In genomic region chr4:182143822-182144620, GRCh38 we compare ENCODE assay signal across 8 cellular contexts.
DNase-seq lines count a peak whose midpoint lies in the region; ATAC-seq, FAIRE-seq and TF ChIP-seq lines count a peak whose summit lies in the region.

No MANE protein-coding gene starts in this region.

- H3K4me3 ChIP-seq in uterus, result peak overlapping the region; percentile 61 to 80

- peaks cover 0 to 11% of the 10 kb centered on the region in 2 donors for H3K27me3 ChIP-seq in uterus

- FAIRE-seq in D721Med (lab: Jason Lieb, UNC), result no peak

- TF ChIP-seq POLR2A in uterus (IDR thresholded peaks at IDR 0.05), result no peak

- H3K4me1 ChIP-seq in ES-I3 (ENCODE audit: insufficient read depth, low read length), result peaks cover 19% of the 10 kb centered on the region
- H3K4me1 ChIP-seq in uterus, result peaks cover 0 to 5% of the 10 kb centered on the region in 2 donors

- H3K27me3 Mint-ChIP-seq in effector memory CD8-positive, alpha-beta T cell, result peaks cover 37 to 65% of the 10 kb centered on the region in 2 donors
- H3K27me3 Mint-ChIP-seq in mesothelial cell of epicardium (ENCODE audit: low read depth), result peaks cover 33% of the 10 kb centered on the region

- H3K9ac ChIP-seq in ES-I3 (ENCODE audit: low read depth, low read length), result peak overlapping the region; percentile 87

- intact Hi-C loops in uterus (cut with DNase I; ENCODE audit: low total_unique reads), result no loop called here

- DNase-seq in RPMI7951 (ENCODE audit: low read depth), result peak; percentile 81
- DNase-seq in effector memory CD8-positive, alpha-beta T cell, result no peak
- DNase-seq in mesothelial cell of epicardium (ENCODE audit: low spot score in 2 of 2, unreplicated experiment in 2 of 2), result peak; percentile 51 to 76
- DNase-seq in uterus, result peak; percentile 36 to 57
- DNase-seq in D721Med (ENCODE audit: insufficient read length, low spot score), result no peak
- no peak for DNase-seq in NCI-H446 (lab: John Stamatoyannopoulos, UW)

- peak; percentile 31 for ATAC-seq in HG02870 (IDR thresholded peaks at IDR 0.05; ENCODE audit: unreplicated experiment)
- no peak for ATAC-seq in effector memory CD8-positive, alpha-beta T cell (replicated peaks)

- H3K36me3 Mint-ChIP-seq in effector memory CD8-positive, alpha-beta T cell (ENCODE audit: insufficient read depth), result no peaks in the 10 kb centered on the region
- H3K36me3 Mint-ChIP-seq in mesothelial cell of epicardium, result no peaks in the 10 kb centered on the region

- H3K9me3 ChIP-seq in ES-I3 (ENCODE audit: control insufficient read depth, insufficient read depth, low read length) (no peaks in the 10 kb centered on the region), uterus (no peaks in the 10 kb centered on the region)

- TF ChIP-seq CTCF in mesothelial cell of epicardium (IDR thresholded peaks at IDR 0.05; ENCODE audit: unreplicated experiment) (no peak), uterus (IDR thresholded peaks at IDR 0.05) (no peak), D721Med (IDR thresholded peaks at IDR 0.05; ENCODE audit: insufficient read depth, missing control alignments) (no peak)

- H3K36me3 ChIP-seq in ES-I3 (ENCODE audit: insufficient read depth, low read length), result no peaks in the 10 kb centered on the region
- no peaks in the 10 kb centered on the region for H3K36me3 ChIP-seq in uterus

- no peak overlapping the region for H3K27ac Mint-ChIP-seq in effector memory CD8-positive, alpha-beta T cell
- H3K27ac Mint-ChIP-seq in mesothelial cell of epicardium, result peak overlapping the region; percentile 93

- peak overlapping the region; percentile 43 to 68 for H3K4me3 Mint-ChIP-seq in effector memory CD8-positive, alpha-beta T cell
- H3K4me3 Mint-ChIP-seq in mesothelial cell of epicardium, result peak overlapping the region; percentile 91

- H3K9me3 Mint-ChIP-seq in effector memory CD8-positive, alpha-beta T cell, result peaks cover 0 to 2% of the 10 kb centered on the region in 2 donors
- no peaks in the 10 kb centered on the region for H3K9me3 Mint-ChIP-seq in mesothelial cell of epicardium

- H3K4me1 Mint-ChIP-seq in effector memory CD8-positive, alpha-beta T cell (ENCODE audit: low read depth in 2 of 2), result peaks cover 0 to 4% of the 10 kb centered on the region in 2 donors
- H3K4me1 Mint-ChIP-seq in mesothelial cell of epicardium, result peaks cover 55% of the 10 kb centered on the region

- H3K27ac ChIP-seq in uterus, result peak overlapping the region; percentile 57 to 68

Comparison
In these comparisons a context has a peak if more than half of its experiments do, and no peak if none do; other contexts are left out.
1. DNase-seq: peak in RPMI7951 (single experiment), mesothelial cell of epicardium (2 of 2) and uterus (2 of 2); none in effector memory CD8-positive, alpha-beta T cell (0 of 3), D721Med (single experiment) and NCI-H446 (0 of 2).